In genomic region chr16:54974391-54974790, GRCh38 we compare ENCODE assay signal across 1 cellular context.
TF ChIP-seq lines count a peak whose summit lies in the region.

No MANE protein-coding gene starts in this region.

TF ChIP-seq in HEK293, 187 proteins besides CTCF, POLR2A, EP300 and RAD21 (continued from another document):
- no peak for TF ChIP-seq ZNF549 (tag by site-specific recombination; IDR thresholded peaks at IDR 0.05)
- TF ChIP-seq ZNF140 (tag by site-specific recombination; IDR thresholded peaks at IDR 0.05): no peak
